22 cellular contexts compared by ENCODE assay signal in genomic region chr19:29176981-29177754, GRCh38. TPM values are rescaled to one million over a fixed set of nuclear protein-coding genes. Genes with fewer than 3 reads are reported as not detected.
DNase-seq lines count a peak whose midpoint lies in the region; ATAC-seq, FAIRE-seq and TF ChIP-seq lines count a peak whose summit lies in the region.
"Had no signal": no experiment of that assay in that cellular context is flagged by ENCODE, and none has a peak within 500 bp of the region (broad histone marks: within the 10 kb centered on the region; RNA-seq: fewer than 3 reads in every experiment).

No MANE protein-coding gene starts in this region.

- H2AFZ ChIP-seq in GM12878 (ENCODE audit: control insufficient read depth, low read depth, low read length) (no peak overlapping the region), smooth muscle cell (ENCODE audit: low read depth) (no peak overlapping the region)

- TF ChIP-seq POLR2A in A549 (IDR thresholded peaks at IDR 0.05; ENCODE audit: low read length) (no peak), GM12878 (IDR thresholded peaks at IDR 0.05; ENCODE audit: low read depth, low read length) (no peak)

- 1% methylated on average over 2 of the region's 2 CpGs for WGBS in A549 (ENCODE audit: missing lambda C conversion rate)
- 18% methylated on average over 2 of the region's 2 CpGs for WGBS in GM12878 (ENCODE audit: insufficient coverage, insufficient replicate concordance, low lambda C conversion rate, missing lambda C conversion rate)
- 72% methylated on average over 2 of the region's 2 CpGs for WGBS in smooth muscle cell (ENCODE audit: low lambda C conversion rate)

- no peaks in the 10 kb centered on the region for H3K79me2 ChIP-seq in GM12878 (ENCODE audit: control insufficient read depth, insufficient read depth, low read length)
- no peaks in the 10 kb centered on the region for H3K79me2 ChIP-seq in smooth muscle cell (ENCODE audit: low read depth)

- BruUV-seq in GM12878 (replicated peaks; lab: Mats Ljungman, UMichigan): no TSS peak

- TF ChIP-seq CTCF in A549 (IDR thresholded peaks at IDR 0.05): no peak
- TF ChIP-seq CTCF in HEK293 (tag by site-specific recombination; IDR thresholded peaks at IDR 0.05): no peak
- no peak for TF ChIP-seq CTCF in GM12878 (IDR thresholded peaks at IDR 0.05 in 2 of 3, conservative IDR thresholded peaks at IDR 0.05 in 1 of 3; ENCODE audit: control insufficient read depth in 2 of 3, extremely low read depth in 1 of 3, insufficient read depth in 1 of 3, low read depth in 3 of 3, low read length in 3 of 3)
- no peak for TF ChIP-seq CTCF in choroid plexus epithelial cell (conservative IDR thresholded peaks at IDR 0.05; ENCODE audit: low read depth, low read length)
- no peak for TF ChIP-seq CTCF in smooth muscle cell (IDR thresholded peaks at IDR 0.05; ENCODE audit: borderline replicate concordance, insufficient read depth, poor library complexity, severe bottlenecking)

- H3F3A ChIP-seq in smooth muscle cell (ENCODE audit: low read depth): no peaks in the 10 kb centered on the region

- intact Hi-C loops in GM12878 (cut with micrococcal nuclease; ENCODE audit: unreplicated experiment): no loop called here

- no peaks in the 10 kb centered on the region for H3K27me3 ChIP-seq in GM12878 (replicated peaks in 1 of 2; ENCODE audit: control insufficient read depth in 2 of 2, insufficient read depth in 2 of 2, low read length in 1 of 2)
- H3K27me3 ChIP-seq in smooth muscle cell (ENCODE audit: low read depth): no peaks in the 10 kb centered on the region
- H3K27me3 ChIP-seq: BLaER1 treated with 17β-estradiol and CSF1 and Interleukin-3, amounts not matched to agents 10 nM and 100 nM had no signal

- POLR2A ChIA-PET in A549 (lab: Yijun Ruan, JAX): no interaction called here
- POLR2A ChIA-PET in HEK293 (lab: Yijun Ruan, JAX): no interaction called here
- POLR2A ChIA-PET in GM12878 (lab: Charles Lee): no interaction called here

- no peaks in the 10 kb centered on the region for H3K4me1 ChIP-seq in A549
- no peaks in the 10 kb centered on the region for H3K4me1 ChIP-seq in HEK293 (ENCODE audit: control insufficient read depth, insufficient read depth, low read length)
- no peaks in the 10 kb centered on the region for H3K4me1 ChIP-seq in GM12878 (ENCODE audit: control insufficient read depth, insufficient read depth, low read length)
- H3K4me1 ChIP-seq in smooth muscle cell (ENCODE audit: low read depth): no peaks in the 10 kb centered on the region
- H3K4me1 ChIP-seq: Caco-2 had no signal

- H3K36me3 ChIP-seq in HEK293 (ENCODE audit: control insufficient read depth in 2 of 2, insufficient read depth in 1 of 2, low read length in 2 of 2) (peaks cover 0 to 3% of the 10 kb centered on the region in 2 experiments; a peak in 1 of 3 replicates), GM12878 (ENCODE audit: control insufficient read depth in 2 of 2, insufficient read depth in 2 of 2, low read length in 1 of 2) (no peaks in the 10 kb centered on the region), smooth muscle cell (ENCODE audit: low read depth) (no peaks in the 10 kb centered on the region)
- H3K36me3 ChIP-seq: BLaER1 treated with 17β-estradiol and CSF1 and Interleukin-3, amounts not matched to agents 10 nM and 100 nM had no signal

- ATAC-seq in A549 (no peak), GM12878 (no peak), HG02884 (IDR thresholded peaks at IDR 0.05; ENCODE audit: unreplicated experiment) (no peak)
- ATAC-seq: CD8-positive, alpha-beta T cell had no signal

- TF ChIP-seq EP300 in A549 (IDR thresholded peaks at IDR 0.05): no peak
- no peak for TF ChIP-seq EP300 in GM12878 (IDR thresholded peaks at IDR 0.05; ENCODE audit: borderline replicate concordance in 1 of 2, control insufficient read depth in 1 of 2, low read depth in 2 of 2, low read length in 2 of 2)

- CTCF ChIA-PET in A549 (lab: Yijun Ruan, JAX) (no interaction called here), HEK293 (lab: Yijun Ruan, JAX) (interaction anchor here (0.6 to 1.0 kb wide), 3 partner anchors 291 to 1376 kb away, joined by 3 to 5 read pairs (median 3); no protein-coding TSS in a partner anchor), GM12878 (lab: Yijun Ruan, JAX) (interaction anchor here (0.6 kb wide), 1 partner anchor 932 kb away, joined by 3 read pairs; no protein-coding TSS in a partner anchor)

- SMC1A ChIA-PET in GM12878 (lab: Charles Lee; ENCODE audit: uncharacterized antibody, unreplicated experiment): no interaction called here

- H4K20me1 ChIP-seq in GM12878 (ENCODE audit: control insufficient read depth, insufficient read depth) (no peaks in the 10 kb centered on the region), smooth muscle cell (ENCODE audit: low read depth) (no peaks in the 10 kb centered on the region)
- H4K20me1 ChIP-seq: BLaER1 treated with 17β-estradiol and CSF1 and Interleukin-3, amounts not matched to agents 10 nM and 100 nM had no signal

- H3K27ac ChIP-seq in A549 (no peak overlapping the region), HEK293 (ENCODE audit: extremely low read depth, low read depth, low read length) (no peak overlapping the region), GM12878 (ENCODE audit: control insufficient read depth, insufficient read depth) (no peak overlapping the region), smooth muscle cell (ENCODE audit: low read depth) (no peak overlapping the region)
- H3K27ac ChIP-seq: BLaER1 treated with 17β-estradiol and CSF1 and Interleukin-3, amounts not matched to agents 10 nM and 100 nM; C4-2B had no signal

- H3K4me3 ChIP-seq in A549 (no peak overlapping the region), HEK293 (ENCODE audit: low read depth, low read length) (no peak overlapping the region), GM12878 (no peak overlapping the region), choroid plexus epithelial cell (ENCODE audit: low read depth, low read length) (no peak overlapping the region), smooth muscle cell (no peak overlapping the region)
- H3K4me3 ChIP-seq: BLaER1 treated with 17β-estradiol and CSF1 and Interleukin-3, amounts not matched to agents 10 nM and 100 nM had no signal

- H3K4me2 ChIP-seq in A549: no peak overlapping the region
- no peak overlapping the region for H3K4me2 ChIP-seq in GM12878 (ENCODE audit: control insufficient read depth, insufficient read depth)
- no peak overlapping the region for H3K4me2 ChIP-seq in smooth muscle cell
- H3K4me2 ChIP-seq: BLaER1 treated with 17β-estradiol and CSF1 and Interleukin-3, amounts not matched to agents 10 nM and 100 nM had no signal

- no peak overlapping the region for H3K9ac ChIP-seq in GM12878 (ENCODE audit: control insufficient read depth, insufficient read depth, low read length)
- H3K9ac ChIP-seq in smooth muscle cell (ENCODE audit: low read depth): no peak overlapping the region
- H3K9ac ChIP-seq: BLaER1 treated with 17β-estradiol and CSF1 and Interleukin-3, amounts not matched to agents 10 nM and 100 nM had no signal

- DNase-seq in A549 (ENCODE audit: low read depth in 1 of 2, low spot score in 1 of 2) (no peak), GM12878 (ENCODE audit: low read depth, low spot score) (no peak), choroid plexus epithelial cell (ENCODE audit: low read depth) (peak; percentile 1), smooth muscle cell (lab: John Stamatoyannopoulos, UW; ENCODE audit: unreplicated experiment) (no peak), Kasumi-1 (lab: John Stamatoyannopoulos, UW) (no peak), NCI-H526 (lab: John Stamatoyannopoulos, UW) (no peak)
- DNase-seq: 8988T; AML-193; Caco-2; Calu3; CD4-positive, alpha-beta T cell; CD8-positive, alpha-beta T cell; DMS79 treated with DMSO at 0.1 percent for 48 hours; GF-D8 had no signal

- no peak for TF ChIP-seq RAD21 in A549 (conservative IDR thresholded peaks at IDR 0.05 in 1 of 2, IDR thresholded peaks at IDR 0.05 in 1 of 2)
- TF ChIP-seq RAD21 in GM12878 (IDR thresholded peaks at IDR 0.05; ENCODE audit: insufficient read depth, low read depth, low read length): no peak

- RAD21 ChIA-PET in GM12878 (lab: Charles Lee; ENCODE audit: unreplicated experiment): no interaction called here

- in situ Hi-C loops in GM12878 (cut with MboI): no loop called here

- FAIRE-seq in A549 (lab: Jason Lieb, UNC) (peak; percentile 90), GM12878 (lab: Jason Lieb, UNC) (no peak)
- FAIRE-seq: D721Med, G401.6, GM12892, GM18507 had no signal

- H3K9me3 ChIP-seq in A549 (peaks cover 26% of the 10 kb centered on the region), HEK293 (ENCODE audit: control insufficient read depth, insufficient read depth, low read depth, low read length) (peaks cover 35% of the 10 kb centered on the region), GM12878 (replicated peaks; ENCODE audit: control insufficient read depth, insufficient read depth, low read length) (no peaks in the 10 kb centered on the region; the same call in 2 of the 3 replicates), smooth muscle cell (replicated peaks; ENCODE audit: low read depth) (peaks cover 8% of the 10 kb centered on the region)

TF ChIP-seq in GM12878, 131 proteins besides CTCF, POLR2A, EP300 and RAD21 (continues in another document):
- TF ChIP-seq ZZZ3 (IDR thresholded peaks at IDR 0.05; ENCODE audit: control insufficient read depth, insufficient read length, low read depth): no peak

RNA-seq across cellular contexts. Expression of gene UQCRFS1, which starts 35.8 kb away (rescaled TPM):
- 148 and 201 TPM in 2 replicates for polyA plus RNA-seq in A549 (2011; rRNA removed)
- polyA plus RNA-seq in A549 (2012; cell fraction: cytosol; rRNA removed): 150 and 170 TPM in 2 replicates
- polyA plus RNA-seq in A549 (2012; cell fraction: nucleus; rRNA removed): 73.3 and 89.7 TPM in 2 replicates
- 105 to 111 TPM (median 109 TPM) in 3 replicates for polyA plus RNA-seq in A549 (2017; fragmentation: RNase III; extraction: RNeasy Plus Mini Kit Qiagen cat#74134 plus additional on column Dnase treatment)
- polyA minus RNA-seq in A549 (2011; rRNA and poly(A)+ RNA removed): 75.9 and 78.8 TPM in 2 replicates
- total RNA-seq in GM12878 (2013; cell fraction: nucleolus; rRNA removed): 25.2 and 26.3 TPM in 2 replicates
- total RNA-seq in GM12878 (2014; rRNA removed): 76.0 and 79.5 TPM in 2 replicates
- 48.7 and 50.0 TPM in 2 replicates for total RNA-seq in GM12878 (2014; rRNA removed; fragmentation: Illumina TruSeq; extraction: Trizol)
- 52.0 and 52.3 TPM in 2 replicates for total RNA-seq in GM12878 (2021)
- 30.6 TPM for polyA plus RNA-seq in GM12878 (2011; ENCODE audit: low read depth)
- 95.5 and 103 TPM in 2 replicates for polyA plus RNA-seq in GM12878 (2011; rRNA removed)
- 85.4 and 85.6 TPM in 2 replicates for polyA plus RNA-seq in GM12878 (2011; cell fraction: cytosol; rRNA removed)
- 40.8 and 41.6 TPM in 2 replicates for polyA plus RNA-seq in GM12878 (2011; cell fraction: nucleus; rRNA removed)
- polyA plus RNA-seq in GM12878 (2012): 30.2 and 37.2 TPM in 2 replicates
- polyA plus RNA-seq in GM12878 (2014; fragmentation: Illumina TruSeq; extraction: Trizol): 56.2 and 58.4 TPM in 2 replicates
- polyA plus RNA-seq in GM12878 (2014; fragmentation: Nextera tagmentation; extraction: Ambion mirVana): 10 to 100 TPM in 1 of 2 experiments, 1 to 10 TPM in 1; 9.3 to 41.9 TPM
- 76.0 and 87.6 TPM in 2 replicates for polyA plus RNA-seq in GM12878 (2014; rRNA removed)
- polyA plus RNA-seq in GM12878 (2016; fragmentation: Nextera tagmentation; extraction: Ambion mirVana): 100 to 1,000 TPM; 119 to 125 TPM
- polyA minus RNA-seq in GM12878 (2011; rRNA and poly(A)+ RNA removed): 58.5 and 63.7 TPM in 2 replicates
- 15.5 and 19.5 TPM in 2 replicates for polyA minus RNA-seq in GM12878 (2011; cell fraction: cytosol; rRNA and poly(A)+ RNA removed)
- polyA minus RNA-seq in GM12878 (2011; cell fraction: nucleus; rRNA and poly(A)+ RNA removed): 21.0 and 25.6 TPM in 2 replicates
- total RNA-seq in smooth muscle cell: 37.1 and 41.1 TPM in 2 replicates
- 51.6 and 57.9 TPM in 2 replicates for polyA plus RNA-seq in smooth muscle cell
